ENCODE assay signal across 11 cellular contexts in the genomic region with DNA sequence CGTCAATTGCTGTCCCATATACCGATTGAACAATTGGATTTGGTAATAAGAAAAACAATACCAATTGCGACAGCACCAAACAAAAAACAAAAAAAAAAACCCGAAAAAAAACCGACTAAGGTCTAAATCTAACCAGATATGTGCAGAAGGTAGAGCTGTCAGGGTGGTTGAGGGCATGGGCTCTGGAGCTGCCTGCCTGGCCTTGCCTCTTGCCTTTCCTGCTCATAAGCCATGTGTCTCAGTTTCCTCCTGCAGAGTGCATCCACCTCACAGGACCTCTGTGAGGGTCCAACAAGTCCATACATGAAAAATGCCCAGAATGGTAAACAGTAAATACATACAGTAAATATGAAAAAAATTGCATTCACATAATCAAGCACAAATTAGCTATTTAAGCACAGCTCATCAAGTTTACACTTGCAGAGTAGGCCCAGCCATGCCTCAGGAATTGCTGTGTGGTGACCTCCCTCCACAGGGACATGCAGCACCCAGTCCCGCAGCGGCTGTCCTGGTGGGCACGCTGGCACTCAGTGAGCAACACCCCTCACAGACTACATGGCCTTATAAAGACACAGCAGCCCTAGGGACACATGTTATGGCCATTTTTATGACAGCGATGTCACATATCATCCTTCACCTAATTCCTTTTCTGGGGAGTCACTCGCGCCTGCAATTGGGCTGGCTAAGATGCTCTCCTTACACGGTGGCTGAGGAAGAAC. TPM values are rescaled to one million over a fixed set of nuclear protein-coding genes. Genes with fewer than 3 reads are reported as not detected.
DNase-seq lines count a peak whose midpoint lies in the region; ATAC-seq and TF ChIP-seq lines count a peak whose summit lies in the region.
"Had no signal": no experiment of that assay in that cellular context is flagged by ENCODE, and none has a peak within 500 bp of the region (broad histone marks: within the 10 kb centered on the region; RNA-seq: fewer than 3 reads in every experiment).

No MANE protein-coding gene starts in this region.

- H3F3A ChIP-seq in Loucy (ENCODE audit: low read depth), result no peaks in the 10 kb centered on the region

- H3K9me2 ChIP-seq in Loucy (replicated peaks; ENCODE audit: low read depth, low read length), result no peaks in the 10 kb centered on the region

- H3K4me1 ChIP-seq in Loucy (ENCODE audit: insufficient read depth, low read length, poor library complexity, severe bottlenecking) (no peaks in the 10 kb centered on the region), heart right ventricle (peaks cover 0 to 8% (median 0%) of the 10 kb centered on the region in 9 donors)

- H4K20me1 ChIP-seq in Loucy (ENCODE audit: insufficient read depth, low read length, poor library complexity, severe bottlenecking), result no peaks in the 10 kb centered on the region

- ATAC-seq in heart right ventricle (no peak), GM19397 (IDR thresholded peaks at IDR 0.05; ENCODE audit: unreplicated experiment) (no peak)

- H3K4me2 ChIP-seq in Loucy (ENCODE audit: low read depth, low read length, poor library complexity, severe bottlenecking), result peak overlapping the region; percentile 34

- no peak overlapping the region for H3K4me3 ChIP-seq in Loucy (ENCODE audit: low read length, poor library complexity, severe bottlenecking)
- H3K4me3 ChIP-seq in coronary artery, result peak overlapping the region; percentile 66
- peak overlapping the region in 5 of 10 donors; percentile 17 to 57 (median 54) for H3K4me3 ChIP-seq in heart right ventricle

- no peaks in the 10 kb centered on the region for H3K79me2 ChIP-seq in Loucy (ENCODE audit: insufficient read depth, low read length)

- no peak overlapping the region for H3K9ac ChIP-seq in Loucy (ENCODE audit: low read depth, low read length, poor library complexity, severe bottlenecking)

- intact Hi-C loops in heart right ventricle (cut with DNase I), result no loop called here

- no peak for TF ChIP-seq CTCF in Loucy (conservative IDR thresholded peaks at IDR 0.05; ENCODE audit: low read length)
- no peak for TF ChIP-seq CTCF in coronary artery (IDR thresholded peaks at IDR 0.05)
- TF ChIP-seq CTCF in heart right ventricle (IDR thresholded peaks at IDR 0.05), result no peak

- no peak overlapping the region for H3K27ac ChIP-seq in coronary artery
- no peak overlapping the region for H3K27ac ChIP-seq in heart right ventricle
- H3K27ac ChIP-seq: 22Rv1 had no signal

- DNase-seq in DMS53 (lab: John Stamatoyannopoulos, UW) (peak; percentile 26), DMS53 treated with DMSO at 0.1 percent for 48 hours (lab: John Stamatoyannopoulos, UW; ENCODE audit: unreplicated experiment) (no peak), coronary artery (ENCODE audit: low spot score) (no peak), pons (ENCODE audit: low spot score) (peak; percentile 7), heart right ventricle (no peak)
- DNase-seq in activated CD8-positive, alpha-beta memory T cell treated with anti-CD3 and anti-CD28 coated beads for 24 hours, result no peak
- DNase-seq: NCI-H1694 treated with DMSO at 0.1 percent for 48 hours had no signal

- no peaks in the 10 kb centered on the region for H3K36me3 ChIP-seq in Loucy (ENCODE audit: insufficient read depth, low read length)
- H3K36me3 ChIP-seq in heart right ventricle, result no peaks in the 10 kb centered on the region

- H3K9me3 ChIP-seq in Loucy (ENCODE audit: insufficient read depth, low read depth, low read length) (no peaks in the 10 kb centered on the region), heart right ventricle (no peaks in the 10 kb centered on the region)

- 85 to 86% methylated on average over 12 of the region's 12 CpGs for WGBS in heart right ventricle, 2 donors

- peak overlapping the region; percentile 69; the same call in 1 of the 2 replicates for H2AFZ ChIP-seq in Loucy (ENCODE audit: low read length)

- H3K27me3 ChIP-seq in Loucy (ENCODE audit: insufficient read depth, low read length, poor library complexity, severe bottlenecking), result no peaks in the 10 kb centered on the region
- H3K27me3 ChIP-seq in heart right ventricle, result peaks cover 0 to 12% (median 0%) of the 10 kb centered on the region in 7 donors

RNA-seq across cellular contexts. Expression of a gene that starts 17.9 kb away (rescaled TPM):
- total RNA-seq in heart right ventricle, result not detected
- not detected for polyA plus RNA-seq in heart right ventricle
- total RNA-seq: Daoy had no signal

RNA-seq across cellular contexts. Expression of a gene that starts 55.8 kb away (rescaled TPM):
- total RNA-seq in heart right ventricle, result 1 to 10 TPM in 1 of 10 donors, under 1 TPM in 9; 0.28 to 1.1 (median 0.79) TPM
- polyA plus RNA-seq in heart right ventricle, result under 1 TPM; 0.22 to 0.35 TPM

Comparison
In these comparisons a context has a peak if more than half of its experiments do, and no peak if none do; other contexts are left out.
1. DNase-seq: peak in DMS53 (single experiment) and pons (single experiment); none in DMS53 treated with DMSO at 0.1 percent for 48 hours (single experiment), coronary artery (single experiment), activated CD8-positive, alpha-beta memory T cell treated with anti-CD3 and anti-CD28 coated beads for 24 hours (single experiment) and heart right ventricle (0 of 2).